In genomic region chr16:27725271-27726010, GRCh38 we compare ENCODE assay signal across 16 cellular contexts.
"Had no signal": no experiment of that assay in that cellular context is flagged by ENCODE, and none has a peak within 500 bp of the region (broad histone marks: within the 10 kb centered on the region; RNA-seq: fewer than 3 reads in every experiment).

No MANE protein-coding gene starts in this region.

- FAIRE-seq: urothelium cell line had no signal

- H3K4me1 ChIP-seq: right lobe of liver had no signal

- H3K4me3 Mint-ChIP-seq: activated B cell treated with CpG ODN at 0.5 μM for 24 hours; activated naive CD4-positive, alpha-beta T cell treated with anti-CD3 and anti-CD28 coated beads, Interleukin-2, amount 50 U/mL, for 24 hours had no signal

- H3K36me3 Mint-ChIP-seq: natural killer cell had no signal

- DNase-seq: activated B cell treated with CpG ODN at 0.5 μM for 24 hours; activated T-cell treated with anti-CD3 and anti-CD28 coated beads, Interleukin-2, amount 50 U/mL, for 1 hour; amniotic stem cell; brain microvascular endothelial cell; left cardiac atrium; mammary epithelial cell; natural killer cell; occipital lobe; stimulated activated naive CD4-positive, alpha-beta T cell; T-helper 1 cell had no signal

- H3K27me3 Mint-ChIP-seq: activated B cell treated with CpG ODN at 0.5 μM for 24 hours; activated naive CD4-positive, alpha-beta T cell treated with anti-CD3 and anti-CD28 coated beads, Interleukin-2, amount 50 U/mL, for 24 hours had no signal

- H3K27me3 ChIP-seq: brain microvascular endothelial cell, esophagus muscularis mucosa, right lobe of liver had no signal

- H3K4me3 ChIP-seq: esophagus muscularis mucosa, mucosa of descending colon, prostate gland, right lobe of liver had no signal

- H3K27ac ChIP-seq: brain microvascular endothelial cell, esophagus muscularis mucosa, prostate gland, right lobe of liver had no signal

- H3K36me3 ChIP-seq: brain microvascular endothelial cell, prostate gland, right lobe of liver had no signal

- ATAC-seq: left cardiac atrium, mucosa of descending colon, natural killer cell had no signal

- H3K27ac Mint-ChIP-seq: activated B cell treated with CpG ODN at 0.5 μM for 24 hours; activated naive CD4-positive, alpha-beta T cell treated with anti-CD3 and anti-CD28 coated beads, Interleukin-2, amount 50 U/mL, for 24 hours had no signal

- H3K4me1 Mint-ChIP-seq: activated B cell treated with CpG ODN at 0.5 μM for 24 hours; activated naive CD4-positive, alpha-beta T cell treated with anti-CD3 and anti-CD28 coated beads, Interleukin-2, amount 50 U/mL, for 24 hours had no signal

- H3K9me3 Mint-ChIP-seq: activated B cell treated with CpG ODN at 0.5 μM for 24 hours; activated naive CD4-positive, alpha-beta T cell treated with anti-CD3 and anti-CD28 coated beads, Interleukin-2, amount 50 U/mL, for 24 hours; natural killer cell had no signal

- H3K9me3 ChIP-seq: esophagus muscularis mucosa, mucosa of descending colon, prostate gland, right lobe of liver had no signal
